In the genomic region with DNA sequence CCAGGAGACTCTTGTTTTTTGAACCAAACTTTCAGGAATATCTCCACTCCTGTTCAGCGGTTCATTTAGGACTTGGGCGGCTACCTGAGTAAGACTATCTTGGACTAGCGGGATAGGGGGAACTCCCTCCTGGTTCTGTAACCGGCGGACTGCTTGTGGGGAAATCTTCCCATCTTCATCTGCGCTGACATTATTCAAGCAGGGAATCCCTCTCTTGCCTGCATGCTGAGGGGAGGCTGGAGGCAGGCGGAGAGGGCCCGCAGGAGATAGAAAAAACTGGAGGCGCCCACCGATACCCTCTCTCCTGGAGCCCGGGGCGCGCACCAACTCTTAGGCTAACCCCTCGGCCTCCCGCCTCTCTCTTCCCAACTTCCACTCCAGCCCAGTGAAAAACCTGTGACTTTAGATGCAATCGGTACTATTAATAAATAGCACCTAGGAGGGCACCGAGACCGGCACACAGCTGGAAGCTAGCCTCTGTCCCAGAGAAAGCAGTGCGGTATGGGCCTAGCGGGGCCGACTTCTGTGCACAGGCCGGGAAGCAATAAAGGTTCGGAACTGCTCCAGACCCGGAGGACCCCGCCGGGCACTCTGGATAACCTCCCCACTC, we compare ENCODE assay signal across 9 cellular contexts. TPM values are rescaled to one million over a fixed set of nuclear protein-coding genes. Genes with fewer than 3 reads are reported as not detected.
A peak's percentile ranks its signal among the peaks of the same experiment; 100 is the strongest.
DNase-seq lines count a peak whose midpoint lies in the region; ATAC-seq and TF ChIP-seq lines count a peak whose summit lies in the region.
"Had no signal": no experiment of that assay in that cellular context is flagged by ENCODE, and none has a peak within 500 bp of the region (broad histone marks: within the 10 kb centered on the region; RNA-seq: fewer than 3 reads in every experiment).

No MANE protein-coding gene starts in this region.

- H3K4me3 ChIP-seq in breast epithelium = peak overlapping the region; percentile 61 to 75 (median 67)
- peak overlapping the region; percentile 49 to 53 for H3K4me3 ChIP-seq in left lung
- H3K4me3 ChIP-seq in thymus (ENCODE audit: low read length) = peak overlapping the region; percentile 49

- ATAC-seq in left lung (no peak), HG03095 (IDR thresholded peaks at IDR 0.05; ENCODE audit: unreplicated experiment) (no peak)

- intact Hi-C loops in breast epithelium (cut with DNase I; ENCODE audit: low total_unique reads) = no loop called here
- intact Hi-C loops in left lung (cut with DNase I) = no loop called here

- TF ChIP-seq CTCF in breast epithelium (IDR thresholded peaks at IDR 0.05) (no peak), left lung (IDR thresholded peaks at IDR 0.05) (no peak)

- TF ChIP-seq POLR2A in breast epithelium (IDR thresholded peaks at IDR 0.05) = no peak

- H3K36me3 ChIP-seq in breast epithelium = no peaks in the 10 kb centered on the region
- H3K36me3 ChIP-seq in left lung = no peaks in the 10 kb centered on the region
- H3K36me3 ChIP-seq in thymus (ENCODE audit: control insufficient read depth, insufficient read depth) = no peaks in the 10 kb centered on the region

- H3K27me3 ChIP-seq in breast epithelium = peaks cover 0 to 3% of the 10 kb centered on the region in 2 donors
- peaks cover 21 to 86% of the 10 kb centered on the region in 2 donors for H3K27me3 ChIP-seq in left lung
- H3K27me3 ChIP-seq in thymus (ENCODE audit: control insufficient read depth, insufficient read depth) = peaks cover 58% of the 10 kb centered on the region

- no peaks in the 10 kb centered on the region for H3K9me3 ChIP-seq in breast epithelium
- H3K9me3 ChIP-seq in left lung = no peaks in the 10 kb centered on the region
- no peaks in the 10 kb centered on the region for H3K9me3 ChIP-seq in thymus (ENCODE audit: control insufficient read depth)

- peak; percentile 75 for DNase-seq in DMS 273 (lab: John Stamatoyannopoulos, UW; ENCODE audit: unreplicated experiment)
- no peak for DNase-seq in DMS 273 treated with DMSO at 0.1 percent for 48 hours (lab: John Stamatoyannopoulos, UW)
- no peak for DNase-seq in breast epithelium (ENCODE audit: low spot score in 2 of 2)
- DNase-seq in left lung = peak in 1 of 2 donors; percentile 50
- no peak for DNase-seq in activated effector memory CD4-positive, alpha-beta T cell treated with Interleukin-2 at 50 U/mL for 16 hours
- no peak for DNase-seq in amniotic stem cell (lab: John Stamatoyannopoulos, UW)

- H3K4me1 ChIP-seq in breast epithelium (no peaks in the 10 kb centered on the region), left lung (peaks cover 0 to 45% of the 10 kb centered on the region in 2 donors), thymus (ENCODE audit: control insufficient read depth, insufficient read depth, low read length) (peaks cover 17% of the 10 kb centered on the region)

- WGBS in thymus = 20% methylated on average over 26 of the region's 26 CpGs

- H3K27ac ChIP-seq in breast epithelium (peak overlapping the region; percentile 88 to 90), left lung (peak overlapping the region in 1 of 2 donors; percentile 23), thymus (ENCODE audit: low read depth) (peak overlapping the region; percentile 53)
- H3K27ac ChIP-seq: 22Rv1 had no signal

RNA-seq across cellular contexts. Expression of gene EFNA5, which starts 1.7 kb away (rescaled TPM):
- total RNA-seq in breast epithelium (10 to 100 TPM; 12.1 to 34.2 (median 12.3) TPM), left lung (10 to 100 TPM in 1 of 2 donors, 1 to 10 TPM in 1; 8.8 to 16.9 TPM)
- polyA plus RNA-seq in thymus = 3.6 TPM
